ENCODE assay signal across 5 cellular contexts in the genomic region with DNA sequence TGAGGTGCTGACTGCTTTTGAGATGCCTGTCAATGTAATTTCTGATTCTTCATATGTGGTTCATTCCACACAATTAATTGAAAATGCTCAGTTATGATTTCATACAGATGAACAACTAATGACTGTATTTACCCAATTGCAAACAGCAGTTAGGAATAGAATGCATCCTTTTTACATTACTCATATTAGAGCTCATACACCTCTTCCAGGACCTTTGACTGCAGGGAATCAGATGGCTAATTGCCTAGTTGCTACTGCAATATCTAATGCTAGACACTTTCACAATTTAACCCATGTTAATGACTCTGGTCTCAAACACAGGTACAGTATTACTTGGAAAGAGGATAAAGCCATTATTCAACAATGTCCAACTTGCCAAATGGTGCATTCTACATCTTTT.
A peak's percentile ranks its signal among the peaks of the same experiment; 100 is the strongest.
DNase-seq lines count a peak whose midpoint lies in the region; ATAC-seq, FAIRE-seq and TF ChIP-seq lines count a peak whose summit lies in the region.
"Not testable (repeated sequence)": the region's sequence is repeated elsewhere in the genome, so short reads cannot be mapped to it uniquely, and the experiment has no call there.

No MANE protein-coding gene starts in this region.

- CTCF ChIA-PET in PC-3 (lab: Charles Lee): not testable (repeated sequence)

- H3K79me2 ChIP-seq in PC-3 (ENCODE audit: low read length): not testable (repeated sequence)

- H3K4me3 ChIP-seq in PC-3 (ENCODE audit: low read length); RWPE2 (ENCODE audit: severe bottlenecking); bronchial epithelial cell (ENCODE audit: low read depth, low read length): not testable (repeated sequence)

- H2AFZ ChIP-seq in PC-3 (ENCODE audit: low read length): not testable (repeated sequence)

- not testable (repeated sequence) for H3K27ac ChIP-seq in PC-3 (ENCODE audit: low read length)
- peak overlapping the region; percentile 61 for H3K27ac ChIP-seq in RWPE2 (ENCODE audit: poor library complexity, severe bottlenecking)
- peak overlapping the region; percentile 37 for H3K27ac ChIP-seq in epithelial cell of prostate

- intact Hi-C loops in PC-3 (cut with micrococcal nuclease): not testable (repeated sequence)

- H3F3A ChIP-seq in PC-3 (ENCODE audit: low read length, unreplicated experiment): not testable (repeated sequence)

- not testable (repeated sequence) for H3K9me2 ChIP-seq in PC-3 (replicated peaks; ENCODE audit: low read length)

- H3K4me2 ChIP-seq in PC-3 (ENCODE audit: low read length): not testable (repeated sequence)

- ATAC-seq in PC-3; RWPE2 (ENCODE audit: low read depth): not testable (repeated sequence)

- POLR2A ChIA-PET in PC-3 (lab: Charles Lee; ENCODE audit: unreplicated experiment): not testable (repeated sequence)

- not testable (repeated sequence) for H4K20me1 ChIP-seq in PC-3 (ENCODE audit: low read length)

- not testable (repeated sequence) for FAIRE-seq in bronchial epithelial cell (lab: Jason Lieb, UNC)

- not testable (repeated sequence) for H3K27me3 ChIP-seq in PC-3 (ENCODE audit: low read length); RWPE2 (ENCODE audit: insufficient read depth, poor library complexity, severe bottlenecking); bronchial epithelial cell (ENCODE audit: control insufficient read depth, insufficient read depth, low read length)

- H3K4me1 ChIP-seq in PC-3 (ENCODE audit: insufficient read depth, low read length): not testable (repeated sequence)
- peaks cover 32% of the 10 kb centered on the region for H3K4me1 ChIP-seq in RWPE2 (ENCODE audit: insufficient read depth, poor library complexity, severe bottlenecking)

- H3K9ac ChIP-seq in PC-3 (ENCODE audit: low read length): not testable (repeated sequence)

- not testable (repeated sequence) for H3K9me3 ChIP-seq in PC-3 (ENCODE audit: low read length); RWPE2 (ENCODE audit: severe bottlenecking)

- not testable (repeated sequence) for TF ChIP-seq CTCF in PC-3 (conservative IDR thresholded peaks at IDR 0.05; ENCODE audit: low read depth, low read length); RWPE2 (IDR thresholded peaks at IDR 0.05; ENCODE audit: poor library complexity, severe bottlenecking); bronchial epithelial cell (IDR thresholded peaks at IDR 0.05; ENCODE audit: insufficient read depth, low read length, severe bottlenecking)

- DNase-seq in ELR (ENCODE audit: low read depth) (peak; percentile 48), PC-3 (peak; percentile 39), bronchial epithelial cell (ENCODE audit: low read depth) (peak; percentile 18)
- not testable (repeated sequence) for DNase-seq in RWPE2 (ENCODE audit: low spot score); epithelial cell of prostate (ENCODE audit: low read depth, low spot score)

- not testable (repeated sequence) for H3K36me3 ChIP-seq in PC-3 (ENCODE audit: low read depth, low read length); RWPE2 (ENCODE audit: low read depth); bronchial epithelial cell (ENCODE audit: control insufficient read depth, insufficient read depth, low read length)

- BruUV-seq in PC-3 (replicated peaks; lab: Mats Ljungman, UMichigan): not testable (repeated sequence)
